Comparison of ENCODE assay signal across 16 cellular contexts in genomic region chr15:63482874-63483323, GRCh38. TPM values are rescaled to one million over a fixed set of nuclear protein-coding genes. Genes with fewer than 3 reads are reported as not detected.
DNase-seq lines count a peak whose midpoint lies in the region; ATAC-seq, FAIRE-seq and TF ChIP-seq lines count a peak whose summit lies in the region.
"Had no signal": no experiment of that assay in that cellular context is flagged by ENCODE, and none has a peak within 500 bp of the region (broad histone marks: within the 10 kb centered on the region; RNA-seq: fewer than 3 reads in every experiment).

No MANE protein-coding gene starts in this region.

- H3K27me3 ChIP-seq in heart right ventricle, result no peaks in the 10 kb centered on the region
- H3K27me3 ChIP-seq: right atrium auricular region, tibial artery had no signal

- H3K27ac ChIP-seq in A549, result peak overlapping the region; percentile 71 to 74
- no peak overlapping the region for H3K27ac ChIP-seq in HEK293 (ENCODE audit: extremely low read depth, low read depth, low read length)
- H3K27ac ChIP-seq in heart right ventricle, result no peak overlapping the region
- H3K27ac ChIP-seq: right atrium auricular region, tibial artery had no signal

- POLR2A ChIA-PET in A549 (lab: Yijun Ruan, JAX) (interaction anchor here (0.6 to 2.9 kb wide), 3 partner anchors 14 to 22 kb away, joined by 3 to 23 read pairs (median 9); partner anchors contain the start of gene USP3), HEK293 (lab: Yijun Ruan, JAX) (interaction anchor here (0.6 kb wide), 1 partner anchor 449 kb away, joined by 4 read pairs; no protein-coding TSS in a partner anchor)

- H3K27me3 Mint-ChIP-seq in activated T-helper 17 cell treated with anti-CD3 and anti-CD28 coated beads, Interleukin-2, amount 50 U/mL, for 72 hours, result no peaks in the 10 kb centered on the region

- intact Hi-C loops in posterior cingulate gyrus (cut with DNase I), result no loop called here
- intact Hi-C loops in heart right ventricle (cut with DNase I), result no loop called here

- no peaks in the 10 kb centered on the region for H3K36me3 ChIP-seq in HEK293 (ENCODE audit: control insufficient read depth in 2 of 2, insufficient read depth in 1 of 2, low read length in 2 of 2)
- H3K36me3 ChIP-seq in heart right ventricle, result no peaks in the 10 kb centered on the region
- H3K36me3 ChIP-seq: right atrium auricular region, tibial artery had no signal

- H3K36me3 Mint-ChIP-seq in activated T-helper 17 cell treated with anti-CD3 and anti-CD28 coated beads, Interleukin-2, amount 50 U/mL, for 72 hours (ENCODE audit: low read depth), result no peaks in the 10 kb centered on the region

- DNase-seq in A549 (ENCODE audit: low read depth in 1 of 2, low spot score in 1 of 2), result peak in 1 of 2 experiments; percentile 46
- peak; percentile 15 for DNase-seq in kidney glomerular epithelial cell (lab: John Stamatoyannopoulos, UW)
- DNase-seq in posterior cingulate gyrus, result no peak
- no peak for DNase-seq in NCI-H187 treated with DMSO at 0.1 percent for 48 hours (lab: John Stamatoyannopoulos, UW)
- DNase-seq in heart right ventricle, result no peak
- DNase-seq: activated CD4-positive, alpha-beta T cell treated with anti-CD3 and anti-CD28 coated beads for 48 hours; DND-41; stimulated activated CD4-positive, alpha-beta T cell treated with anti-CD3 and anti-CD28 coated beads, Interleukin-2, amount 100 ng/mL, for 48 hours; T-helper 2 cell; tibial artery had no signal

- no peak overlapping the region for H3K4me3 ChIP-seq in A549
- no peak overlapping the region for H3K4me3 ChIP-seq in HEK293 (ENCODE audit: low read depth, low read length)
- H3K4me3 ChIP-seq in heart right ventricle, result no peak overlapping the region
- H3K4me3 ChIP-seq: right atrium auricular region, tibial artery had no signal

- FAIRE-seq in A549 (lab: Jason Lieb, UNC), result no peak
- FAIRE-seq: HTR-8/SVneo, RCC 7860 had no signal

- H3K9me3 ChIP-seq in A549, result no peaks in the 10 kb centered on the region
- H3K9me3 ChIP-seq in HEK293 (ENCODE audit: control insufficient read depth, insufficient read depth, low read depth, low read length), result no peaks in the 10 kb centered on the region
- H3K9me3 ChIP-seq in heart right ventricle, result no peaks in the 10 kb centered on the region
- H3K9me3 ChIP-seq: right atrium auricular region, tibial artery had no signal

- TF ChIP-seq CTCF in A549 (IDR thresholded peaks at IDR 0.05) (no peak), HEK293 (tag by site-specific recombination; IDR thresholded peaks at IDR 0.05) (no peak), heart right ventricle (IDR thresholded peaks at IDR 0.05) (no peak)

- no peak for TF ChIP-seq RAD21 in A549 (conservative IDR thresholded peaks at IDR 0.05 in 1 of 2, IDR thresholded peaks at IDR 0.05 in 1 of 2)

- peak overlapping the region; percentile 16 for H3K4me3 Mint-ChIP-seq in activated T-helper 17 cell treated with anti-CD3 and anti-CD28 coated beads, Interleukin-2, amount 50 U/mL, for 72 hours

- TF ChIP-seq POLR2A in A549 (IDR thresholded peaks at IDR 0.05; ENCODE audit: low read length), result no peak

- CTCF ChIA-PET in A549 (lab: Yijun Ruan, JAX) (interaction anchor here (1.0 to 5.4 kb wide), 13 partner anchors 8 to 195 kb away, joined by 3 to 53 read pairs (median 5); partner anchors contain the start of gene USP3), HEK293 (lab: Yijun Ruan, JAX) (interaction anchor here (1.0 kb wide), 1 partner anchor 194 kb away, joined by 4 read pairs; no protein-coding TSS in a partner anchor)

- peaks cover 85% of the 10 kb centered on the region for H3K4me1 ChIP-seq in A549
- H3K4me1 ChIP-seq in HEK293 (ENCODE audit: control insufficient read depth, insufficient read depth, low read length), result peaks cover 18% of the 10 kb centered on the region
- H3K4me1 ChIP-seq in heart right ventricle, result peaks cover 0 to 78% (median 0%) of the 10 kb centered on the region in 9 donors
- H3K4me1 ChIP-seq: right atrium auricular region had no signal

- peak overlapping the region; percentile 72 for H3K4me2 ChIP-seq in A549

- 21% methylated on average over 7 of the region's 7 CpGs for WGBS in A549 (ENCODE audit: missing lambda C conversion rate)
- WGBS in heart right ventricle, 2 donors, result 82 to 91% methylated on average over 7 of the region's 7 CpGs

- H3K27ac Mint-ChIP-seq in activated T-helper 17 cell treated with anti-CD3 and anti-CD28 coated beads, Interleukin-2, amount 50 U/mL, for 72 hours, result no peak overlapping the region

- peak in 1 of 2 experiments; percentile 34; a peak in 3 of 6 replicates for ATAC-seq in A549
- no peak for ATAC-seq in activated T-helper 17 cell treated with anti-CD3 and anti-CD28 coated beads, Interleukin-2, amount 50 U/mL, for 72 hours (replicated peaks)
- no peak for ATAC-seq in GM21515 (IDR thresholded peaks at IDR 0.05; ENCODE audit: unreplicated experiment)
- no peak for ATAC-seq in heart right ventricle

- peaks cover 38% of the 10 kb centered on the region for H3K4me1 Mint-ChIP-seq in activated T-helper 17 cell treated with anti-CD3 and anti-CD28 coated beads, Interleukin-2, amount 50 U/mL, for 72 hours

- TF ChIP-seq EP300 in A549 (IDR thresholded peaks at IDR 0.05), result no peak

- no peaks in the 10 kb centered on the region for H3K9me3 Mint-ChIP-seq in activated T-helper 17 cell treated with anti-CD3 and anti-CD28 coated beads, Interleukin-2, amount 50 U/mL, for 72 hours

TF ChIP-seq in A549, 52 proteins besides CTCF, POLR2A, EP300 and RAD21 (continues in another document):
- TF ChIP-seq FOSL2 (IDR thresholded peaks at IDR 0.05) (no peak), FOSL2 (CRISPR knock-in tag; IDR thresholded peaks at IDR 0.05) (peak; percentile 44; the same call in 1 of the 2 replicates), HES2 (IDR thresholded peaks at IDR 0.05) (no peak), ZSCAN20 (CRISPR knock-in tag; IDR thresholded peaks at IDR 0.05) (no peak), MAX (IDR thresholded peaks at IDR 0.05) (no peak), CEBPB (IDR thresholded peaks at IDR 0.05) (peak in 1 of 2 experiments; percentile 79; a peak in 2 of 4 replicates), GATA3 (IDR thresholded peaks at IDR 0.05; ENCODE audit: borderline replicate concordance) (0 out of 2 replicates have a peak, but pooled peaks have one; percentile 10), KDM1A (IDR thresholded peaks at IDR 0.05; ENCODE audit: low read depth) (no peak), TFCP2L1 (CRISPR knock-in tag; IDR thresholded peaks at IDR 0.05) (no peak)

TF ChIP-seq in HEK293, 187 proteins besides CTCF, POLR2A, EP300 and RAD21 (continues in another document):
- TF ChIP-seq ZIC2 (tag by site-specific recombination; IDR thresholded peaks at IDR 0.05), result peak; percentile 43
- no peak for TF ChIP-seq ZNF521 (tag by site-specific recombination; IDR thresholded peaks at IDR 0.05)
- TF ChIP-seq ZFP3 (tag by site-specific recombination; IDR thresholded peaks at IDR 0.05; ENCODE audit: low read depth), result no peak
- TF ChIP-seq SP2 (tag by site-specific recombination; IDR thresholded peaks at IDR 0.05), result no peak
- peak; percentile 60 for TF ChIP-seq ZNF600 (tag by site-specific recombination; IDR thresholded peaks at IDR 0.05)
- no peak for TF ChIP-seq ZNF510 (tag by site-specific recombination; IDR thresholded peaks at IDR 0.05; ENCODE audit: insufficient replicate concordance)
- TF ChIP-seq ZNF530 (tag by site-specific recombination; IDR thresholded peaks at IDR 0.05; ENCODE audit: low read depth), result no peak
- no peak for TF ChIP-seq ZNF560 (tag by site-specific recombination; IDR thresholded peaks at IDR 0.05; ENCODE audit: borderline replicate concordance)
- no peak for TF ChIP-seq BCL6B (tag by site-specific recombination; IDR thresholded peaks at IDR 0.05)
- TF ChIP-seq ZNF433 (tag by site-specific recombination; IDR thresholded peaks at IDR 0.05; ENCODE audit: low read depth), result no peak
- TF ChIP-seq ZBTB6 (tag by site-specific recombination; IDR thresholded peaks at IDR 0.05), result 0 out of 2 replicates have a peak, but pooled peaks have one; percentile 20
- no peak for TF ChIP-seq SCRT2 (tag by site-specific recombination; IDR thresholded peaks at IDR 0.05)
- peak; percentile 5; the same call in 1 of the 2 replicates for TF ChIP-seq EGR2 (tag by site-specific recombination; IDR thresholded peaks at IDR 0.05; ENCODE audit: low read depth)
- no peak for TF ChIP-seq ZNF416 (tag by site-specific recombination; IDR thresholded peaks at IDR 0.05)
- peak; percentile 45; the same call in 1 of the 2 replicates for TF ChIP-seq ZEB2 (tag by site-specific recombination; IDR thresholded peaks at IDR 0.05)

RNA-seq across cellular contexts. Expression of gene USP3, which starts 21.5 kb away (rescaled TPM):
- polyA plus RNA-seq in A549 (2011; rRNA removed) (97.4 and 99.1 TPM in 2 replicates), A549 (2017; fragmentation: RNase III; extraction: RNeasy Plus Mini Kit Qiagen cat#74134 plus additional on column Dnase treatment) (41.8 to 43.2 TPM (median 42.8 TPM) in 3 replicates), heart right ventricle (10 to 100 TPM in 1 of 2 donors, 1 to 10 TPM in 1; 8.4 to 15.4 TPM)
- 32.8 and 35.7 TPM in 2 replicates for polyA plus RNA-seq in A549 (2012; cell fraction: cytosol; rRNA removed)
- 68.6 and 111 TPM in 2 replicates for polyA plus RNA-seq in A549 (2012; cell fraction: nucleus; rRNA removed)
- 98.4 and 139 TPM in 2 replicates for polyA minus RNA-seq in A549 (2011; rRNA and poly(A)+ RNA removed)
- total RNA-seq in activated T-helper 17 cell treated with anti-CD3 and anti-CD28 coated beads, Interleukin-2, amount 50 U/mL, for 72 hours, result 100 to 1,000 TPM in 1 of 2 donors, 10 to 100 TPM in 1; 60.9 to 102 TPM
- total RNA-seq in heart right ventricle, result 10 to 100 TPM; 11.4 to 23.7 (median 17.6) TPM

Comparison
In these comparisons a context has a peak if more than half of its experiments do, and no peak if none do; other contexts are left out.
1. H3K27ac ChIP-seq: peak in A549 (2 of 2); none in HEK293 (single experiment) and heart right ventricle (0 of 10).